In genomic region chr19:18001837-18002345, GRCh38 we compare ENCODE assay signal across 8 cellular contexts. TPM values are rescaled to one million over a fixed set of nuclear protein-coding genes. Genes with fewer than 3 reads are reported as not detected.
DNase-seq lines count a peak whose midpoint lies in the region; ATAC-seq and TF ChIP-seq lines count a peak whose summit lies in the region.

No MANE protein-coding gene starts in this region.

- peaks cover 18% of the 10 kb centered on the region for H3K36me3 ChIP-seq in SJSA1
- H3K36me3 ChIP-seq in sigmoid colon = no peaks in the 10 kb centered on the region

- H3K27me3 ChIP-seq in SJSA1 (replicated peaks) (no peaks in the 10 kb centered on the region), sigmoid colon (no peaks in the 10 kb centered on the region)

- H3K9me3 ChIP-seq in SJSA1 (replicated peaks) = no peaks in the 10 kb centered on the region
- H3K9me3 ChIP-seq in sigmoid colon = no peaks in the 10 kb centered on the region

- TF ChIP-seq EP300 in sigmoid colon (IDR thresholded peaks at IDR 0.05) = no peak

- ATAC-seq in HG03159 (IDR thresholded peaks at IDR 0.05; ENCODE audit: unreplicated experiment) (no peak), GM19395 (IDR thresholded peaks at IDR 0.05; ENCODE audit: unreplicated experiment) (no peak)

- H3K4me3 ChIP-seq in GM12864 (ENCODE audit: low read depth, low read length) = peak overlapping the region; percentile 54
- H3K4me3 ChIP-seq in SJSA1 = peak overlapping the region; percentile 89
- peak overlapping the region; percentile 58 for H3K4me3 ChIP-seq in fibroblast of mammary gland (ENCODE audit: control insufficient read depth, low read depth, low read length)
- peak overlapping the region; percentile 57 to 87 (median 72) for H3K4me3 ChIP-seq in sigmoid colon

- DNase-seq in GM12864 (ENCODE audit: low read depth) (no peak), SJSA1 (ENCODE audit: low read depth in 1 of 2, low spot score in 2 of 2) (no peak), fibroblast of mammary gland (ENCODE audit: low read depth) (no peak), sigmoid colon (no peak), NCI-H2227 (lab: John Stamatoyannopoulos, UW; ENCODE audit: unreplicated experiment) (no peak), NCI-H187 treated with DMSO at 0.1 percent for 48 hours (lab: John Stamatoyannopoulos, UW) (no peak)

- intact Hi-C loops in sigmoid colon (cut with DNase I) = no loop called here

- TF ChIP-seq CTCF in GM12864 (IDR thresholded peaks at IDR 0.05; ENCODE audit: low read depth, low read length, missing control alignments) = no peak
- TF ChIP-seq CTCF in fibroblast of mammary gland (conservative IDR thresholded peaks at IDR 0.05; ENCODE audit: control insufficient read depth, insufficient read depth, low read depth, low read length) = no peak
- TF ChIP-seq CTCF in sigmoid colon (IDR thresholded peaks at IDR 0.05) = no peak

- H3K4me1 ChIP-seq in SJSA1 (replicated peaks) (peaks cover 33% of the 10 kb centered on the region), sigmoid colon (peaks cover 0 to 22% (median 19%) of the 10 kb centered on the region in 4 donors)

- WGBS in sigmoid colon, 2 donors = 36% methylated on average over 12 of the region's 12 CpGs

- H3K27ac ChIP-seq in SJSA1 (no peak overlapping the region), sigmoid colon (peak overlapping the region; percentile 86 to 92 (median 89))

- no peak for TF ChIP-seq POLR2A in sigmoid colon (IDR thresholded peaks at IDR 0.05)

RNA-seq across cellular contexts. Expression of gene ARRDC2, which starts 6.1 kb away (rescaled TPM):
- 21.4 and 41.9 TPM in 2 replicates for total RNA-seq in SJSA1 (2014; rRNA removed; shearing (Covaris generic))
- total RNA-seq in sigmoid colon = 10 to 100 TPM; 34.5 to 54.2 (median 37.0) TPM
- polyA plus RNA-seq in sigmoid colon = 10 to 100 TPM; 22.2 to 44.2 (median 36.5) TPM

RNA-seq across cellular contexts. Expression of gene KCNN1, which starts 35.0 kb away (rescaled TPM):
- not detected in 2 replicates for total RNA-seq in SJSA1 (2014; rRNA removed; shearing (Covaris generic))
- under 1 TPM in 2 of 4 donors, not detected in 2; 0.33 to 0.55 TPM for total RNA-seq in sigmoid colon
- under 1 TPM in 1 of 3 donors, not detected in 2; 0.17 TPM for polyA plus RNA-seq in sigmoid colon
